14 cellular contexts compared by ENCODE assay signal in genomic region chr7:132436121-132436520, GRCh38.
DNase-seq lines count a peak whose midpoint lies in the region; ATAC-seq, FAIRE-seq and TF ChIP-seq lines count a peak whose summit lies in the region.
"Had no signal": no experiment of that assay in that cellular context is flagged by ENCODE, and none has a peak within 500 bp of the region (broad histone marks: within the 10 kb centered on the region; RNA-seq: fewer than 3 reads in every experiment).

No MANE protein-coding gene starts in this region.

- no peak for DNase-seq in activated CD4-positive, alpha-beta T cell treated with anti-CD3 and anti-CD28 coated beads, Interleukin-2, amount 10 ng/mL, durations not matched to agents 24 days and 14 days
- no peak for DNase-seq in activated CD4-positive, alpha-beta T cell treated with anti-CD3 and anti-CD28 coated beads for 4 hours
- peak; percentile 62 for DNase-seq in NCI-H2196 (lab: John Stamatoyannopoulos, UW; ENCODE audit: unreplicated experiment)
- DNase-seq in cerebellar cortex (ENCODE audit: low spot score) = peak; percentile 21
- no peak for DNase-seq in pancreas
- no peak for DNase-seq in kidney glomerular epithelial cell (lab: John Stamatoyannopoulos, UW)
- DNase-seq in NCI-H2107 treated with DMSO at 0.1 percent for 48 hours (lab: John Stamatoyannopoulos, UW; ENCODE audit: unreplicated experiment) = no peak
- no peak for DNase-seq in DMS53 treated with DMSO at 0.1 percent for 48 hours (lab: John Stamatoyannopoulos, UW; ENCODE audit: unreplicated experiment)
- DNase-seq: activated CD4-positive, alpha-beta T cell treated with anti-CD3 and anti-CD28 coated beads, Interleukin-2, amount 50 U/mL, for 48 hours; NCI-H146; sigmoid colon; stimulated activated naive CD4-positive, alpha-beta T cell treated with Interleukin-2 at 50 U/mL for 16 hours; uterus had no signal

- no peaks in the 10 kb centered on the region for H3K4me1 ChIP-seq in pancreas
- H3K4me1 ChIP-seq: uterus had no signal

- FAIRE-seq in pancreas (lab: Jason Lieb, UNC) = no peak

- H3K36me3 Mint-ChIP-seq in activated CD4-positive, alpha-beta T cell treated with anti-CD3 and anti-CD28 coated beads, Interleukin-2, amount 10 ng/mL, durations not matched to agents 24 days and 14 days (ENCODE audit: low read depth) = peaks cover 9% of the 10 kb centered on the region

- peaks cover 3% of the 10 kb centered on the region for H3K9me3 Mint-ChIP-seq in activated CD4-positive, alpha-beta T cell treated with anti-CD3 and anti-CD28 coated beads, Interleukin-2, amount 10 ng/mL, durations not matched to agents 24 days and 14 days
- H3K9me3 Mint-ChIP-seq: nephron had no signal

- no peak overlapping the region for H3K27ac ChIP-seq in pancreas
- H3K27ac ChIP-seq: sigmoid colon, uterus had no signal

- no peak for TF ChIP-seq CTCF in pancreas (IDR thresholded peaks at IDR 0.05)

- no peaks in the 10 kb centered on the region for H3K36me3 ChIP-seq in pancreas
- H3K36me3 ChIP-seq: sigmoid colon, uterus had no signal

- H3K27ac Mint-ChIP-seq in activated CD4-positive, alpha-beta T cell treated with anti-CD3 and anti-CD28 coated beads, Interleukin-2, amount 10 ng/mL, durations not matched to agents 24 days and 14 days = peak overlapping the region; percentile 59

- H3K4me3 ChIP-seq in pancreas = no peak overlapping the region
- H3K4me3 ChIP-seq: sigmoid colon, uterus had no signal

- no peaks in the 10 kb centered on the region for H3K27me3 ChIP-seq in pancreas
- H3K27me3 ChIP-seq: sigmoid colon, uterus had no signal

- H3K27me3 Mint-ChIP-seq in activated CD4-positive, alpha-beta T cell treated with anti-CD3 and anti-CD28 coated beads, Interleukin-2, amount 10 ng/mL, durations not matched to agents 24 days and 14 days = peaks cover 2% of the 10 kb centered on the region

- 31 to 34% methylated on average over 8 of the region's 8 CpGs for WGBS in pancreas, 2 donors

- no peaks in the 10 kb centered on the region for H3K9me3 ChIP-seq in pancreas
- H3K9me3 ChIP-seq: sigmoid colon, uterus had no signal

- intact Hi-C loops in activated CD4-positive, alpha-beta T cell treated with anti-CD3 and anti-CD28 coated beads, Interleukin-2, amount 10 ng/mL, durations not matched to agents 24 days and 14 days (cut with micrococcal nuclease) = loop anchor here (5.0 kb wide), 2 partner anchors 141 to 646 kb away; partner anchors contain the start of genes CHCHD3 and PLXNA4
- intact Hi-C loops in pancreas (cut with DNase I) = no loop called here

- peaks cover 93% of the 10 kb centered on the region for H3K4me1 Mint-ChIP-seq in activated CD4-positive, alpha-beta T cell treated with anti-CD3 and anti-CD28 coated beads, Interleukin-2, amount 10 ng/mL, durations not matched to agents 24 days and 14 days

- peak overlapping the region; percentile 58 for H3K4me3 Mint-ChIP-seq in activated CD4-positive, alpha-beta T cell treated with anti-CD3 and anti-CD28 coated beads, Interleukin-2, amount 10 ng/mL, durations not matched to agents 24 days and 14 days
- H3K4me3 Mint-ChIP-seq: nephron had no signal

- ATAC-seq in pancreas = peak in 3 of 4 donors; percentile 41 to 45 (median 45)

Comparison
In these comparisons a context has a peak if more than half of its experiments do, and no peak if none do; other contexts are left out.
1. DNase-seq: peak in NCI-H2196 (single experiment) and cerebellar cortex (single experiment); none in activated CD4-positive, alpha-beta T cell treated with anti-CD3 and anti-CD28 coated beads, Interleukin-2, amount 10 ng/mL, durations not matched to agents 24 days and 14 days (single experiment), activated CD4-positive, alpha-beta T cell treated with anti-CD3 and anti-CD28 coated beads for 4 hours (0 of 2), pancreas (0 of 6), kidney glomerular epithelial cell (single experiment), NCI-H2107 treated with DMSO at 0.1 percent for 48 hours (single experiment) and DMS53 treated with DMSO at 0.1 percent for 48 hours (single experiment).